Comparison of ENCODE assay signal across 22 cellular contexts in genomic region chr4:3218824-3219760, GRCh38. TPM values are rescaled to one million over a fixed set of nuclear protein-coding genes. Genes with fewer than 3 reads are reported as not detected.
A peak's percentile ranks its signal among the peaks of the same experiment; 100 is the strongest.
DNase-seq lines count a peak whose midpoint lies in the region; ATAC-seq and TF ChIP-seq lines count a peak whose summit lies in the region.
"Had no signal": no experiment of that assay in that cellular context is flagged by ENCODE, and none has a peak within 500 bp of the region (broad histone marks: within the 10 kb centered on the region; RNA-seq: fewer than 3 reads in every experiment).

No MANE protein-coding gene starts in this region.

- H3K9me3 ChIP-seq in right atrium auricular region (no peaks in the 10 kb centered on the region), left lung (no peaks in the 10 kb centered on the region), gastrocnemius medialis (no peaks in the 10 kb centered on the region)
- H3K9me3 ChIP-seq: adrenal gland, tibial artery had no signal

- H3K4me1 ChIP-seq in right atrium auricular region, result no peaks in the 10 kb centered on the region
- H3K4me1 ChIP-seq in left lung, result no peaks in the 10 kb centered on the region
- peaks cover 18 to 23% of the 10 kb centered on the region in 2 donors for H3K4me1 ChIP-seq in gastrocnemius medialis
- no peaks in the 10 kb centered on the region for H3K4me1 ChIP-seq in foreskin keratinocyte
- H3K4me1 ChIP-seq: adrenal gland, tibial artery had no signal

- no peaks in the 10 kb centered on the region for H3K27me3 ChIP-seq in right atrium auricular region
- H3K27me3 ChIP-seq in left lung, result no peaks in the 10 kb centered on the region
- H3K27me3 ChIP-seq in gastrocnemius medialis, result no peaks in the 10 kb centered on the region
- H3K27me3 ChIP-seq in foreskin keratinocyte, result no peaks in the 10 kb centered on the region
- H3K27me3 ChIP-seq: adrenal gland, tibial artery had no signal

- peaks cover 90% of the 10 kb centered on the region for H3K36me3 ChIP-seq in right atrium auricular region
- H3K36me3 ChIP-seq in left lung, result peaks cover 0 to 99% of the 10 kb centered on the region in 2 donors
- peaks cover 0 to 62% of the 10 kb centered on the region in 2 donors for H3K36me3 ChIP-seq in gastrocnemius medialis

- ATAC-seq in left cardiac atrium, result no peak
- ATAC-seq in left lung, result no peak
- ATAC-seq in gastrocnemius medialis, result no peak
- ATAC-seq in foreskin keratinocyte, result no peak
- no peak for ATAC-seq in stimulated activated naive CD8-positive, alpha-beta T cell treated with anti-CD3 and anti-CD28 coated beads, Interleukin-15, Interleukin-2, amounts not matched to agents 100 U/mL and 50 U/mL, for 24 hours
- ATAC-seq: HCT116; stimulated activated naive CD8-positive, alpha-beta T cell treated with anti-CD3 and anti-CD28 coated beads, Interleukin-15, amount 100 ng/mL, for 72 hours had no signal

- DNase-seq in left cardiac atrium (peak; percentile 6), right atrium auricular region (ENCODE audit: low spot score) (no peak), SK-N-DZ (ENCODE audit: low spot score) (peak; percentile 43), left lung (peak; percentile 13 to 18), gastrocnemius medialis (no peak), foreskin keratinocyte (no peak), SKM-1 treated with dmso at 0.1 percent for 144 hours (lab: John Stamatoyannopoulos, UW; ENCODE audit: unreplicated experiment) (no peak)
- DNase-seq in stimulated activated naive CD8-positive, alpha-beta T cell treated with anti-CD3 and anti-CD28 coated beads, Interleukin-15, Interleukin-2, amounts not matched to agents 100 U/mL and 50 U/mL, for 24 hours, result no peak
- DNase-seq: activated CD4-positive, CD25-positive, alpha-beta regulatory T cell treated with anti-CD3 and anti-CD28 coated beads, Interleukin-2, amount 50 U/mL, for 72 hours; activated effector memory CD4-positive, alpha-beta T cell treated with anti-CD3 and anti-CD28 coated beads, Interleukin-2, amount 50 U/mL, for 16 hours; adrenal gland; CD4-positive, alpha-beta T cell; MV-4-11; NCI-H526 treated with DMSO at 0.1 percent for 48 hours; occipital lobe; retina; RPMI8226; stimulated activated CD4-positive, alpha-beta T cell treated with anti-CD3 and anti-CD28 coated beads, Interleukin-4, amount 100 ng/mL, for 24 hours; stimulated activated naive CD8-positive, alpha-beta T cell treated with anti-CD3 and anti-CD28 coated beads, Interleukin-15, amount 100 ng/mL, for 72 hours; SW 1271 had no signal

- no peak overlapping the region for H3K4me3 ChIP-seq in right atrium auricular region
- H3K4me3 ChIP-seq in left lung, result no peak overlapping the region
- no peak overlapping the region for H3K4me3 ChIP-seq in gastrocnemius medialis
- H3K4me3 ChIP-seq: adrenal gland, tibial artery had no signal

- TF ChIP-seq CTCF in right atrium auricular region (IDR thresholded peaks at IDR 0.05), result no peak
- TF ChIP-seq CTCF in left lung (IDR thresholded peaks at IDR 0.05), result no peak
- TF ChIP-seq CTCF in gastrocnemius medialis (IDR thresholded peaks at IDR 0.05 in 4 of 5, conservative IDR thresholded peaks at IDR 0.05 in 1 of 5), result no peak
- no peak for TF ChIP-seq CTCF in foreskin keratinocyte (conservative IDR thresholded peaks at IDR 0.05)

- no peak overlapping the region for H3K27ac ChIP-seq in right atrium auricular region
- no peak overlapping the region for H3K27ac ChIP-seq in left lung
- peak overlapping the region in 3 of 4 donors; percentile 71 to 81 (median 81) for H3K27ac ChIP-seq in gastrocnemius medialis
- no peak overlapping the region for H3K27ac ChIP-seq in foreskin keratinocyte
- H3K27ac ChIP-seq: adrenal gland, tibial artery had no signal

- in situ Hi-C loops in gastrocnemius medialis (cut with MboI; ENCODE audit: low sequenced_read_pairs in 4 of 4), result loop anchor here in 1 of 4 donors (25.0 kb wide), 1 partner anchor 243 kb away; the partner anchor contains the start of gene DOK7

- TF ChIP-seq POLR2A in gastrocnemius medialis (IDR thresholded peaks at IDR 0.05), result no peak

- intact Hi-C loops in left cardiac atrium (cut with DNase I), result no loop called here
- intact Hi-C loops in left lung (cut with DNase I), result no loop called here
- intact Hi-C loops in gastrocnemius medialis (cut with DNase I; ENCODE audit: low total_unique reads), result no loop called here

RNA-seq across cellular contexts. Expression of gene MSANTD1, which starts 29.9 kb away (rescaled TPM):
- under 1 TPM; 0.41 to 0.42 TPM for total RNA-seq in left cardiac atrium
- not detected for total RNA-seq in right atrium auricular region
- 0.14 and 0.42 TPM in 2 replicates for polyA plus RNA-seq in SK-N-DZ (2014; cell fraction: cytosol; rRNA removed)
- 0.55 and 0.96 TPM in 2 replicates for polyA plus RNA-seq in SK-N-DZ (2014; cell fraction: nucleus; rRNA removed)
- total RNA-seq in left lung, result 1 to 10 TPM; 1.1 to 1.4 TPM
- total RNA-seq in gastrocnemius medialis, result 1 to 10 TPM in 1 of 4 donors, under 1 TPM in 3; 0.36 to 1.5 (median 0.48) TPM
- 0.07 TPM in 2 replicates for total RNA-seq in foreskin keratinocyte
- polyA plus RNA-seq in foreskin keratinocyte, result 0.02 and 0.04 TPM in 2 replicates

Comparison
In these comparisons a context has a peak if more than half of its experiments do, and no peak if none do; other contexts are left out.
1. DNase-seq: peak in left cardiac atrium (single experiment), SK-N-DZ (single experiment) and left lung (2 of 2); none in right atrium auricular region (single experiment), gastrocnemius medialis (0 of 2), foreskin keratinocyte (0 of 2), SKM-1 treated with dmso at 0.1 percent for 144 hours (single experiment) and stimulated activated naive CD8-positive, alpha-beta T cell treated with anti-CD3 and anti-CD28 coated beads, Interleukin-15, Interleukin-2, amounts not matched to agents 100 U/mL and 50 U/mL, for 24 hours (single experiment).
2. H3K27ac ChIP-seq: peak in gastrocnemius medialis (3 of 4); none in right atrium auricular region (0 of 2), left lung (0 of 2) and foreskin keratinocyte (single experiment).